ENCODE assay signal across 9 cellular contexts in the genomic region with DNA sequence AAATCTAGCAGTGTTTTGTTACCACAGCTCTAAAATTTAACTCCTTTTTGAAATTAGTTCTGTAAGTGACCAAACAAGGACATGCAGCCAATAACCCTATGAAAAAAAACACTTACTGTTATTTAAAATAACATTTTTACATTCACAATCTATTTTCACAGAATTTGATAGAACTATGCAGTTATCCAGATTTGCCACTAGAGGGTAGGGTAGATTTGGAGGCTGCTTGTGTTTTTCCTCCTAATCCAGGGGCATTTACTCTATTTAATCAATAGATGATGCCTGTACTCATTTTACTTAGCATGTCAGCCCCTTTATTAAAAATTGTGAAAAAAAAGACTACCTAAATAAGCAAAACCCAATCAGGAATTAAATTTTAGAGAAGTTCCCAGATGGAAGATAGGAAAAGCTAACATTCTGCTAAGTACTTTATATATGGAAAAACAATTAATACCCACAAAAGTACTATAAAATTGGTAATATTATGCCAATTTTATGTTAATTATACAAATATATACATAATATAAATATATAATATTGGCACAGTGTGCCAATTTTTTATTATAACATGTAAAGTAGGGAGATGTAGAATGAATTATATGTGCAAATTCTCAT. TPM values are rescaled to one million over a fixed set of nuclear protein-coding genes. Genes with fewer than 3 reads are reported as not detected.
DNase-seq lines count a peak whose midpoint lies in the region; ATAC-seq, FAIRE-seq and TF ChIP-seq lines count a peak whose summit lies in the region.
"Had no signal": no experiment of that assay in that cellular context is flagged by ENCODE, and none has a peak within 500 bp of the region (broad histone marks: within the 10 kb centered on the region; RNA-seq: fewer than 3 reads in every experiment).

No MANE protein-coding gene starts in this region.

- H3K9ac ChIP-seq in DND-41 (ENCODE audit: low read depth, low read length): no peak overlapping the region
- H3K9ac ChIP-seq in keratinocyte (ENCODE audit: control insufficient read depth, extremely low read depth, insufficient read depth, low read length): no peak overlapping the region

- H4K20me1 ChIP-seq in DND-41 (ENCODE audit: insufficient read depth, low read length): no peaks in the 10 kb centered on the region
- H4K20me1 ChIP-seq in keratinocyte (ENCODE audit: control insufficient read depth, extremely low read depth, insufficient read depth, low read length): no peaks in the 10 kb centered on the region

- H3K4me3 Mint-ChIP-seq in stimulated activated naive B cell treated with anti-CD40 and anti-IgM and Interleukin-4, amounts not matched to agents 10 μg/mL and 1 μg/mL and 100 μg/mL, for 72 hours: no peak overlapping the region
- H3K4me3 Mint-ChIP-seq: naive B cell had no signal

- H3K36me3 Mint-ChIP-seq in stimulated activated naive B cell treated with anti-CD40 and anti-IgM and Interleukin-4, amounts not matched to agents 10 μg/mL and 1 μg/mL and 100 μg/mL, for 72 hours: no peaks in the 10 kb centered on the region
- H3K36me3 Mint-ChIP-seq: naive B cell had no signal

- dilution Hi-C loops in keratinocyte (cut with MboI; ENCODE audit: extremely low pct_ligation_motif_present, low sequenced_read_pairs): no loop called here

- H3K27ac Mint-ChIP-seq in stimulated activated naive B cell treated with anti-CD40 and anti-IgM and Interleukin-4, amounts not matched to agents 10 μg/mL and 1 μg/mL and 100 μg/mL, for 72 hours: no peak overlapping the region
- H3K27ac Mint-ChIP-seq: naive B cell had no signal

- H3K27ac ChIP-seq in DND-41 (ENCODE audit: low read length) (no peak overlapping the region), keratinocyte (ENCODE audit: control insufficient read depth, insufficient read depth, low read length) (no peak overlapping the region)

- H3K4me2 ChIP-seq in DND-41 (ENCODE audit: insufficient read depth, low read length): no peak overlapping the region
- no peak overlapping the region for H3K4me2 ChIP-seq in keratinocyte (ENCODE audit: control insufficient read depth, extremely low read depth, insufficient read depth, low read depth, low read length)

- no peaks in the 10 kb centered on the region for H3K9me1 ChIP-seq in keratinocyte (ENCODE audit: control insufficient read depth, extremely low read depth, insufficient read depth, low read length)

- TF ChIP-seq CTCF in DND-41 (IDR thresholded peaks at IDR 0.05; ENCODE audit: borderline replicate concordance, extremely low read depth, low read length, poor library complexity, severe bottlenecking) (peak; percentile 80), keratinocyte (optimal IDR thresholded peaks at IDR 0.05 in 1 of 3, IDR thresholded peaks at IDR 0.05 in 1 of 3, conservative IDR thresholded peaks at IDR 0.05 in 1 of 3; ENCODE audit: extremely low read depth in 1 of 3, insufficient read depth in 2 of 3, low read length in 3 of 3) (peak in 2 of 3 experiments; percentile 65 to 66)

- DNase-seq in DND-41: no peak
- DNase-seq in M059J (ENCODE audit: low read depth): peak; percentile 31
- DNase-seq in amniotic epithelial cell (ENCODE audit: low read depth): peak; percentile 13
- DNase-seq in keratinocyte (ENCODE audit: low read depth, low spot score): no peak
- no peak for DNase-seq in NCI-H1048 (lab: John Stamatoyannopoulos, UW)
- no peak for DNase-seq in stimulated activated CD8-positive, alpha-beta memory T cell treated with anti-CD3 and anti-CD28 coated beads, Interleukin-4, amount 100 ng/mL, for 48 hours
- no peak for DNase-seq in T1000 (lab: John Stamatoyannopoulos, UW)
- no peak for DNase-seq in stimulated activated naive B cell treated with anti-CD40 and anti-IgM and Interleukin-4, amounts not matched to agents 10 μg/mL and 1 μg/mL and 100 μg/mL, for 72 hours
- DNase-seq: naive B cell had no signal

- peak; percentile 53; the same call in 1 of the 3 replicates for ATAC-seq in DND-41 (ENCODE audit: insufficient read depth, low read depth)
- ATAC-seq in stimulated activated naive B cell treated with anti-CD40 and anti-IgM and Interleukin-4, amounts not matched to agents 10 μg/mL and 1 μg/mL and 100 μg/mL, for 72 hours (replicated peaks): no peak

- no peaks in the 10 kb centered on the region for H3K27me3 Mint-ChIP-seq in stimulated activated naive B cell treated with anti-CD40 and anti-IgM and Interleukin-4, amounts not matched to agents 10 μg/mL and 1 μg/mL and 100 μg/mL, for 72 hours

- H3K79me2 ChIP-seq in DND-41 (ENCODE audit: insufficient read depth, low read length): no peaks in the 10 kb centered on the region
- H3K79me2 ChIP-seq in keratinocyte (ENCODE audit: control insufficient read depth, insufficient read depth, low read length): no peaks in the 10 kb centered on the region

- no peaks in the 10 kb centered on the region for H3K4me1 Mint-ChIP-seq in stimulated activated naive B cell treated with anti-CD40 and anti-IgM and Interleukin-4, amounts not matched to agents 10 μg/mL and 1 μg/mL and 100 μg/mL, for 72 hours
- H3K4me1 Mint-ChIP-seq: naive B cell had no signal

- H3K9me3 Mint-ChIP-seq in stimulated activated naive B cell treated with anti-CD40 and anti-IgM and Interleukin-4, amounts not matched to agents 10 μg/mL and 1 μg/mL and 100 μg/mL, for 72 hours: no peaks in the 10 kb centered on the region
- H3K9me3 Mint-ChIP-seq: naive B cell had no signal

- H3K4me3 ChIP-seq in DND-41 (ENCODE audit: low read depth in 1 of 2, low read length in 2 of 2) (no peak overlapping the region), keratinocyte (ENCODE audit: control insufficient read depth in 2 of 3, extremely low read depth in 1 of 3, insufficient read depth in 2 of 3, low read depth in 1 of 3, low read length in 3 of 3) (no peak overlapping the region)

- no peaks in the 10 kb centered on the region for H3K4me1 ChIP-seq in DND-41 (ENCODE audit: insufficient read depth, low read length)
- H3K4me1 ChIP-seq in keratinocyte (ENCODE audit: control insufficient read depth, extremely low read depth, insufficient read depth, low read length): no peaks in the 10 kb centered on the region

- H3K27me3 ChIP-seq in DND-41 (ENCODE audit: insufficient read depth, low read length, poor library complexity) (peaks cover 2% of the 10 kb centered on the region), keratinocyte (ENCODE audit: control insufficient read depth, extremely low read depth, insufficient read depth, low read length) (no peaks in the 10 kb centered on the region)

- no peak for FAIRE-seq in keratinocyte (lab: Jason Lieb, UNC)

- H2AFZ ChIP-seq in DND-41 (ENCODE audit: low read depth, low read length) (no peak overlapping the region), keratinocyte (ENCODE audit: control insufficient read depth, low read length) (no peak overlapping the region)

- H3K36me3 ChIP-seq in DND-41 (ENCODE audit: insufficient read depth, low read length) (no peaks in the 10 kb centered on the region), keratinocyte (ENCODE audit: control insufficient read depth in 2 of 2, extremely low read depth in 1 of 2, insufficient read depth in 2 of 2, low read length in 2 of 2) (no peaks in the 10 kb centered on the region)

- H3K9me3 ChIP-seq in DND-41 (ENCODE audit: insufficient read depth, low read length, severe bottlenecking) (no peaks in the 10 kb centered on the region), keratinocyte (ENCODE audit: control insufficient read depth, low read depth, low read length) (no peaks in the 10 kb centered on the region)

RNA-seq across cellular contexts. Expression of a gene that starts 18.1 kb away (rescaled TPM):
- total RNA-seq in M059J (2014; rRNA removed; shearing (Covaris generic)): not detected in 2 replicates
- 0.23 to 1.3 TPM (median 0.56 TPM) in 3 replicates for polyA plus RNA-seq in keratinocyte
- 0.57 TPM for polyA plus RNA-seq in keratinocyte (2011; ENCODE audit: low read depth)
- polyA plus RNA-seq in keratinocyte (2011; cell fraction: cytosol; rRNA removed): 0.08 and 0.58 TPM in 2 replicates
- 0.57 and 0.96 TPM in 2 replicates for polyA plus RNA-seq in keratinocyte (2011; cell fraction: nucleus; rRNA removed)
- 4.2 TPM in 1 of 2 replicates, not detected in the other for polyA plus RNA-seq in keratinocyte (2012; ENCODE audit: low replicate concordance)
- polyA minus RNA-seq in keratinocyte: 1.3 TPM in 1 of 3 replicates, not detected in the others
- polyA minus RNA-seq in keratinocyte (2011; cell fraction: cytosol; rRNA and poly(A)+ RNA removed): not detected
- polyA minus RNA-seq in keratinocyte (2011; cell fraction: nucleus; rRNA and poly(A)+ RNA removed): 1.1 and 1.2 TPM in 2 replicates

RNA-seq across cellular contexts. Expression of a gene that starts 23.7 kb away (rescaled TPM):
- not detected in 2 replicates for total RNA-seq in M059J (2014; rRNA removed; shearing (Covaris generic))
- polyA plus RNA-seq in keratinocyte: not detected in 3 replicates
- not detected for polyA plus RNA-seq in keratinocyte (2011; ENCODE audit: low read depth)
- not detected in 2 replicates for polyA plus RNA-seq in keratinocyte (2011; cell fraction: cytosol; rRNA removed)
- not detected in 2 replicates for polyA plus RNA-seq in keratinocyte (2011; cell fraction: nucleus; rRNA removed)
- not detected in 2 replicates for polyA plus RNA-seq in keratinocyte (2012; ENCODE audit: low replicate concordance)
- not detected in 3 replicates for polyA minus RNA-seq in keratinocyte
- not detected for polyA minus RNA-seq in keratinocyte (2011; cell fraction: cytosol; rRNA and poly(A)+ RNA removed)
- polyA minus RNA-seq in keratinocyte (2011; cell fraction: nucleus; rRNA and poly(A)+ RNA removed): not detected in 2 replicates

Comparison
In these comparisons a context has a peak if more than half of its experiments do, and no peak if none do; other contexts are left out.
1. DNase-seq: peak in M059J (single experiment) and amniotic epithelial cell (single experiment); none in DND-41 (single experiment), keratinocyte (single experiment), NCI-H1048 (single experiment), stimulated activated CD8-positive, alpha-beta memory T cell treated with anti-CD3 and anti-CD28 coated beads, Interleukin-4, amount 100 ng/mL, for 48 hours (single experiment), T1000 (single experiment) and stimulated activated naive B cell treated with anti-CD40 and anti-IgM and Interleukin-4, amounts not matched to agents 10 μg/mL and 1 μg/mL and 100 μg/mL, for 72 hours (single experiment).